8 cellular contexts compared by ENCODE assay signal in the genomic region with DNA sequence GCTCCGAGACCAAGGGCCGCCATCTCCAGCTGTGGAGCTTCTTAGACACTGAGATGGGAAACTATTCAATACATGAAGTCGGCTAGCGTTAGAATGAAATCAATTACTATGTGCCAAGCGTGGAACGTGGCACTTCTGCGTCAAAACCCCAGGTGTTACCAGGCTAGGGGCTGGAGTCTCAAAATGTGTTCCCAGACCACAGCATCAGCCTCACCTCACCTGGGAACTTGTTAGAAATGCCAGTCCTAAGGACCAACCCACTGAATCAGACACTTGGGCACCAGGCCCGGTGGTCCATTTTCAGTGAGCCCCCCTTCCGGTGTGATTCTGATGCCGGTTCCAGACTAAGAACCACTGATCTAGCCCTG. TPM values are rescaled to one million over a fixed set of nuclear protein-coding genes. Genes with fewer than 3 reads are reported as not detected.
DNase-seq lines count a peak whose midpoint lies in the region; ATAC-seq, FAIRE-seq and TF ChIP-seq lines count a peak whose summit lies in the region.

No MANE protein-coding gene starts in this region.

- RAD21 ChIA-PET in GM12878 (lab: Charles Lee; ENCODE audit: unreplicated experiment), result interaction anchor here (0.6 to 11.7 kb wide), 3 partner anchors 9 to 310 kb away, joined by 3 to 395 read pairs (median 3); a partner anchor contains a TSS

- ATAC-seq in GM12878 (no peak), lung (ENCODE audit: insufficient read depth, low FRiP score) (no peak), GM21447 (IDR thresholded peaks at IDR 0.05; ENCODE audit: unreplicated experiment) (no peak)

- H3K27ac Mint-ChIP-seq in activated CD4-positive, alpha-beta T cell treated with anti-CD3 and anti-CD28 coated beads, Interleukin-2, amount 10 ng/mL, durations not matched to agents 7 days and 5 days, result peak overlapping the region; percentile 88

- no peaks in the 10 kb centered on the region for H3K27me3 Mint-ChIP-seq in activated CD4-positive, alpha-beta T cell treated with anti-CD3 and anti-CD28 coated beads, Interleukin-2, amount 10 ng/mL, durations not matched to agents 7 days and 5 days

- 87% methylated on average over 10 of the region's 10 CpGs for WGBS in GM12878 (ENCODE audit: insufficient coverage, insufficient replicate concordance, low lambda C conversion rate, missing lambda C conversion rate)
- WGBS in lung, 2 donors, result 57 to 66% methylated on average over 10 of the region's 10 CpGs

- no peak overlapping the region for H2AFZ ChIP-seq in GM12878 (ENCODE audit: control insufficient read depth, low read depth, low read length)

- peaks cover 44% of the 10 kb centered on the region for H3K36me3 Mint-ChIP-seq in activated CD4-positive, alpha-beta T cell treated with anti-CD3 and anti-CD28 coated beads, Interleukin-2, amount 10 ng/mL, durations not matched to agents 7 days and 5 days (ENCODE audit: low read depth)

- H4K20me1 ChIP-seq in GM12878 (ENCODE audit: control insufficient read depth, insufficient read depth), result no peaks in the 10 kb centered on the region; the same call in 1 of the 2 replicates

- H3K9me3 ChIP-seq in GM12878 (replicated peaks; ENCODE audit: control insufficient read depth, insufficient read depth, low read length) (no peaks in the 10 kb centered on the region), lung (ENCODE audit: control insufficient read depth in 2 of 2, insufficient read depth in 1 of 2, low read length in 1 of 2) (no peaks in the 10 kb centered on the region), tibial artery (no peaks in the 10 kb centered on the region)

- TF ChIP-seq CTCF in GM12878 (IDR thresholded peaks at IDR 0.05 in 2 of 3, conservative IDR thresholded peaks at IDR 0.05 in 1 of 3; ENCODE audit: control insufficient read depth in 2 of 3, extremely low read depth in 1 of 3, insufficient read depth in 1 of 3, low read depth in 3 of 3, low read length in 3 of 3) (no peak), lung (IDR thresholded peaks at IDR 0.05; ENCODE audit: control extremely low read depth, extremely low read depth) (no peak), tibial artery (IDR thresholded peaks at IDR 0.05) (no peak)

- H3K79me2 ChIP-seq in GM12878 (ENCODE audit: control insufficient read depth, insufficient read depth, low read length), result peaks cover 50% of the 10 kb centered on the region

- FAIRE-seq in GM12878 (lab: Jason Lieb, UNC), result no peak

- BruUV-seq in GM12878 (replicated peaks; lab: Mats Ljungman, UMichigan), result no TSS peak

- H3K36me3 ChIP-seq in GM12878 (ENCODE audit: control insufficient read depth in 2 of 2, insufficient read depth in 2 of 2, low read length in 1 of 2) (peaks cover 10 to 15% of the 10 kb centered on the region in 2 experiments; a peak in 3 of 4 replicates), lung (ENCODE audit: control insufficient read depth in 2 of 2, insufficient read depth in 2 of 2, low read length in 2 of 2) (peaks cover 0 to 4% of the 10 kb centered on the region in 2 donors), tibial artery (peaks cover 0 to 18% (median 4%) of the 10 kb centered on the region in 3 donors)

- no peak for DNase-seq in activated CD4-positive, alpha-beta T cell treated with anti-CD3 and anti-CD28 coated beads, Interleukin-2, amount 10 ng/mL, durations not matched to agents 7 days and 5 days
- no peak for DNase-seq in activated CD4-positive, alpha-beta T cell treated with anti-CD3 and anti-CD28 coated beads for 4 hours
- DNase-seq in GM12878 (ENCODE audit: low read depth, low spot score) (no peak), lung (ENCODE audit: low spot score) (no peak), tibial artery (no peak), 8988T (no peak), retina (no peak)

- H3K4me1 ChIP-seq in GM12878 (ENCODE audit: control insufficient read depth, insufficient read depth, low read length) (peaks cover 21% of the 10 kb centered on the region), lung (ENCODE audit: control insufficient read depth in 2 of 2, insufficient read depth in 2 of 2, low read length in 2 of 2) (peaks cover 3 to 25% of the 10 kb centered on the region in 2 donors), tibial artery (peaks cover 0 to 56% (median 50%) of the 10 kb centered on the region in 4 donors)

- peak overlapping the region; percentile 51; the same call in 1 of the 2 replicates for H3K9ac ChIP-seq in GM12878 (ENCODE audit: control insufficient read depth, insufficient read depth, low read length)

- H3K4me1 Mint-ChIP-seq in activated CD4-positive, alpha-beta T cell treated with anti-CD3 and anti-CD28 coated beads, Interleukin-2, amount 10 ng/mL, durations not matched to agents 7 days and 5 days, result peaks cover 39% of the 10 kb centered on the region

- no peak for TF ChIP-seq POLR2A in GM12878 (IDR thresholded peaks at IDR 0.05; ENCODE audit: low read depth, low read length)

- intact Hi-C loops in GM12878 (cut with micrococcal nuclease; ENCODE audit: unreplicated experiment) (no loop called here), tibial artery (cut with DNase I; ENCODE audit: low total_unique reads) (no loop called here)

- no peak for TF ChIP-seq RAD21 in GM12878 (IDR thresholded peaks at IDR 0.05; ENCODE audit: insufficient read depth, low read depth, low read length)

- H3K9me3 Mint-ChIP-seq in activated CD4-positive, alpha-beta T cell treated with anti-CD3 and anti-CD28 coated beads, Interleukin-2, amount 10 ng/mL, durations not matched to agents 7 days and 5 days, result no peaks in the 10 kb centered on the region

- H3K4me3 ChIP-seq in GM12878 (peak overlapping the region; percentile 58), lung (no peak overlapping the region), tibial artery (peak overlapping the region; percentile 90 to 91)

- peak overlapping the region; percentile 76 for H3K4me2 ChIP-seq in GM12878 (ENCODE audit: control insufficient read depth, insufficient read depth)

- TF ChIP-seq EP300 in GM12878 (IDR thresholded peaks at IDR 0.05; ENCODE audit: borderline replicate concordance in 1 of 2, control insufficient read depth in 1 of 2, low read depth in 2 of 2, low read length in 2 of 2), result no peak

- CTCF ChIA-PET in activated CD4-positive, alpha-beta T cell treated with anti-CD3 and anti-CD28 coated beads, Interleukin-2, amount 10 ng/mL, durations not matched to agents 7 days and 5 days (lab: Charles Lee), result interaction anchor here (0.9 to 40.9 kb wide), 4 partner anchors 1 to 90 kb away, joined by 3 to 1058 read pairs (median 530); a partner anchor contains a TSS
- CTCF ChIA-PET in GM12878 (lab: Yijun Ruan, JAX), result interaction anchor here (0.6 to 16.2 kb wide), 8 partner anchors 9 to 170 kb away, joined by 3 to 565 read pairs (median 4); a partner anchor contains a TSS

- SMC1A ChIA-PET in GM12878 (lab: Charles Lee; ENCODE audit: uncharacterized antibody, unreplicated experiment), result interaction anchor here (1.3 to 10.5 kb wide), 3 partner anchors 8 to 89 kb away, joined by 6 to 226 read pairs (median 7); a partner anchor contains a TSS

- H3K27me3 ChIP-seq in GM12878 (replicated peaks in 1 of 2; ENCODE audit: control insufficient read depth in 2 of 2, insufficient read depth in 2 of 2, low read length in 1 of 2) (no peaks in the 10 kb centered on the region), lung (ENCODE audit: control insufficient read depth, insufficient read depth) (no peaks in the 10 kb centered on the region), tibial artery (no peaks in the 10 kb centered on the region)

- H3K27ac ChIP-seq in GM12878 (ENCODE audit: control insufficient read depth, insufficient read depth) (peak overlapping the region; percentile 35), lung (ENCODE audit: low read depth in 1 of 2, low read length in 1 of 2) (peak overlapping the region; percentile 78 to 100), tibial artery (peak overlapping the region; percentile 100)

- POLR2A ChIA-PET in activated CD4-positive, alpha-beta T cell treated with anti-CD3 and anti-CD28 coated beads, Interleukin-2, amount 10 ng/mL, durations not matched to agents 7 days and 5 days (lab: Charles Lee), result interaction anchor here (0.6 kb wide), 1 partner anchor 17 kb away, joined by 3 read pairs; no protein-coding TSS in a partner anchor
- POLR2A ChIA-PET in GM12878 (lab: Charles Lee), result interaction anchor here (0.5 to 6.2 kb wide), 3 partner anchors 8 to 727 kb away, joined by 3 to 48 read pairs (median 6); no protein-coding TSS in a partner anchor

- in situ Hi-C loops in GM12878 (cut with MboI), result loop anchor here (5.0 kb wide), 1 partner anchor 89 kb away; a partner anchor contains a TSS

- peak overlapping the region; percentile 82 for H3K4me3 Mint-ChIP-seq in activated CD4-positive, alpha-beta T cell treated with anti-CD3 and anti-CD28 coated beads, Interleukin-2, amount 10 ng/mL, durations not matched to agents 7 days and 5 days

RNA-seq across cellular contexts. Expression of a gene that starts 5.0 kb away (rescaled TPM):
- total RNA-seq in activated CD4-positive, alpha-beta T cell treated with anti-CD3 and anti-CD28 coated beads, Interleukin-2, amount 10 ng/mL, durations not matched to agents 7 days and 5 days, result 10 to 100 TPM; 32.6 to 34.1 TPM
- total RNA-seq in GM12878 (2013; cell fraction: nucleolus; rRNA removed), result 8.1 and 10.1 TPM in 2 replicates
- total RNA-seq in GM12878 (2014; rRNA removed) (1.8 and 2.1 TPM in 2 replicates), GM12878 (2014; rRNA removed; fragmentation: Illumina TruSeq; extraction: Trizol) (1.3 TPM in 2 replicates), GM12878 (2021) (15.5 and 17.3 TPM in 2 replicates), lung (10 to 100 TPM; 12.4 to 28.1 TPM)
- polyA plus RNA-seq in GM12878 (2011; ENCODE audit: low read depth), result 2.0 TPM
- polyA plus RNA-seq in GM12878 (2011; rRNA removed) (0.27 and 0.50 TPM in 2 replicates), GM12878 (2014; fragmentation: Illumina TruSeq; extraction: Trizol) (1.7 and 3.6 TPM in 2 replicates), GM12878 (2014; fragmentation: Nextera tagmentation; extraction: Ambion mirVana) (1 to 10 TPM in 1 of 2 experiments, under 1 TPM in 1; 0.53 to 1.7 TPM), GM12878 (2014; rRNA removed) (4.9 and 7.5 TPM in 2 replicates), GM12878 (2016; fragmentation: Nextera tagmentation; extraction: Ambion mirVana) (1 to 10 TPM; 1.2 to 1.5 TPM), lung (1 to 10 TPM; 7.3 to 8.3 TPM)
- 0.67 and 0.76 TPM in 2 replicates for polyA plus RNA-seq in GM12878 (2011; cell fraction: cytosol; rRNA removed)
- 3.1 and 6.2 TPM in 2 replicates for polyA plus RNA-seq in GM12878 (2011; cell fraction: nucleus; rRNA removed)
- 4.3 and 5.9 TPM in 2 replicates for polyA plus RNA-seq in GM12878 (2012)
- 1.3 and 1.4 TPM in 2 replicates for polyA minus RNA-seq in GM12878 (2011; rRNA and poly(A)+ RNA removed)
- polyA minus RNA-seq in GM12878 (2011; cell fraction: cytosol; rRNA and poly(A)+ RNA removed), result 2.3 and 3.3 TPM in 2 replicates
- 1.6 and 3.5 TPM in 2 replicates for polyA minus RNA-seq in GM12878 (2011; cell fraction: nucleus; rRNA and poly(A)+ RNA removed)

RNA-seq across cellular contexts. Expression of a gene that starts 5.3 kb away (rescaled TPM):
- total RNA-seq in activated CD4-positive, alpha-beta T cell treated with anti-CD3 and anti-CD28 coated beads, Interleukin-2, amount 10 ng/mL, durations not matched to agents 7 days and 5 days, result 100 to 1,000 TPM; 132 to 148 TPM
- 111 and 129 TPM in 2 replicates for total RNA-seq in GM12878 (2013; cell fraction: nucleolus; rRNA removed)
- total RNA-seq in GM12878 (2014; rRNA removed), result 58.0 and 58.8 TPM in 2 replicates
- total RNA-seq in GM12878 (2014; rRNA removed; fragmentation: Illumina TruSeq; extraction: Trizol), result 32.8 and 32.9 TPM in 2 replicates
- total RNA-seq in GM12878 (2021), result 72.8 and 78.7 TPM in 2 replicates
- polyA plus RNA-seq in GM12878 (2011; ENCODE audit: low read depth), result 11.6 TPM
- polyA plus RNA-seq in GM12878 (2011; rRNA removed), result 25.4 and 40.8 TPM in 2 replicates
- 71.0 and 80.5 TPM in 2 replicates for polyA plus RNA-seq in GM12878 (2011; cell fraction: cytosol; rRNA removed)
- polyA plus RNA-seq in GM12878 (2011; cell fraction: nucleus; rRNA removed), result 76.9 and 97.7 TPM in 2 replicates
- 38.5 and 51.6 TPM in 2 replicates for polyA plus RNA-seq in GM12878 (2012)
- 28.5 and 36.5 TPM in 2 replicates for polyA plus RNA-seq in GM12878 (2014; fragmentation: Illumina TruSeq; extraction: Trizol)
- 1 to 10 TPM; 6.1 to 6.4 TPM for polyA plus RNA-seq in GM12878 (2014; fragmentation: Nextera tagmentation; extraction: Ambion mirVana)
- polyA plus RNA-seq in GM12878 (2014; rRNA removed), result 66.1 and 75.8 TPM in 2 replicates
- polyA plus RNA-seq in GM12878 (2016; fragmentation: Nextera tagmentation; extraction: Ambion mirVana), result 10 to 100 TPM; 38.9 to 40.5 TPM
- polyA minus RNA-seq in GM12878 (2011; rRNA and poly(A)+ RNA removed), result 45.1 and 66.7 TPM in 2 replicates
- 58.2 and 58.8 TPM in 2 replicates for polyA minus RNA-seq in GM12878 (2011; cell fraction: cytosol; rRNA and poly(A)+ RNA removed)
- 35.3 and 53.2 TPM in 2 replicates for polyA minus RNA-seq in GM12878 (2011; cell fraction: nucleus; rRNA and poly(A)+ RNA removed)
- total RNA-seq in lung, result 10 to 100 TPM; 33.2 to 34.7 TPM
- 10 to 100 TPM; 15.1 to 16.5 TPM for polyA plus RNA-seq in lung

RNA-seq across cellular contexts. Expression of a gene that starts 59.9 kb away (rescaled TPM):
- total RNA-seq in activated CD4-positive, alpha-beta T cell treated with anti-CD3 and anti-CD28 coated beads, Interleukin-2, amount 10 ng/mL, durations not matched to agents 7 days and 5 days, result not detected
- not detected in 2 replicates for total RNA-seq in GM12878 (2013; cell fraction: nucleolus; rRNA removed)
- total RNA-seq in GM12878 (2014; rRNA removed), result not detected in 2 replicates
- not detected in 2 replicates for total RNA-seq in GM12878 (2014; rRNA removed; fragmentation: Illumina TruSeq; extraction: Trizol)
- 0.13 and 0.28 TPM in 2 replicates for total RNA-seq in GM12878 (2021)
- polyA plus RNA-seq in GM12878 (2011; ENCODE audit: low read depth), result not detected
- polyA plus RNA-seq in GM12878 (2011; rRNA removed), result not detected in 2 replicates
- polyA plus RNA-seq in GM12878 (2011; cell fraction: cytosol; rRNA removed), result not detected in 2 replicates
- polyA plus RNA-seq in GM12878 (2011; cell fraction: nucleus; rRNA removed), result not detected in 2 replicates
- 0.15 TPM in 1 of 2 replicates, not detected in the other for polyA plus RNA-seq in GM12878 (2012)
- polyA plus RNA-seq in GM12878 (2014; fragmentation: Illumina TruSeq; extraction: Trizol), result not detected in 2 replicates
- polyA plus RNA-seq in GM12878 (2014; fragmentation: Nextera tagmentation; extraction: Ambion mirVana), result under 1 TPM in 1 of 2 experiments, not detected in 1; 0.04 TPM
- 0.15 and 0.69 TPM in 2 replicates for polyA plus RNA-seq in GM12878 (2014; rRNA removed)
- polyA plus RNA-seq in GM12878 (2016; fragmentation: Nextera tagmentation; extraction: Ambion mirVana), result not detected
- not detected in 2 replicates for polyA minus RNA-seq in GM12878 (2011; rRNA and poly(A)+ RNA removed)
- polyA minus RNA-seq in GM12878 (2011; cell fraction: cytosol; rRNA and poly(A)+ RNA removed), result not detected in 2 replicates
- not detected in 2 replicates for polyA minus RNA-seq in GM12878 (2011; cell fraction: nucleus; rRNA and poly(A)+ RNA removed)
- 1 to 10 TPM in 1 of 2 donors, not detected in 1; 4.0 TPM for total RNA-seq in lung
- polyA plus RNA-seq in lung, result 1 to 10 TPM in 1 of 2 donors, under 1 TPM in 1; 0.88 to 1.2 TPM

Comparison
In these comparisons a context has a peak if more than half of its experiments do, and no peak if none do; other contexts are left out.
1. H3K27ac ChIP-seq: peak in every context shown above with its lines; median percentile 100 in tibial artery; 89 in lung; 35 in GM12878.